Comparison of ENCODE assay signal across 8 cellular contexts in the genomic region with DNA sequence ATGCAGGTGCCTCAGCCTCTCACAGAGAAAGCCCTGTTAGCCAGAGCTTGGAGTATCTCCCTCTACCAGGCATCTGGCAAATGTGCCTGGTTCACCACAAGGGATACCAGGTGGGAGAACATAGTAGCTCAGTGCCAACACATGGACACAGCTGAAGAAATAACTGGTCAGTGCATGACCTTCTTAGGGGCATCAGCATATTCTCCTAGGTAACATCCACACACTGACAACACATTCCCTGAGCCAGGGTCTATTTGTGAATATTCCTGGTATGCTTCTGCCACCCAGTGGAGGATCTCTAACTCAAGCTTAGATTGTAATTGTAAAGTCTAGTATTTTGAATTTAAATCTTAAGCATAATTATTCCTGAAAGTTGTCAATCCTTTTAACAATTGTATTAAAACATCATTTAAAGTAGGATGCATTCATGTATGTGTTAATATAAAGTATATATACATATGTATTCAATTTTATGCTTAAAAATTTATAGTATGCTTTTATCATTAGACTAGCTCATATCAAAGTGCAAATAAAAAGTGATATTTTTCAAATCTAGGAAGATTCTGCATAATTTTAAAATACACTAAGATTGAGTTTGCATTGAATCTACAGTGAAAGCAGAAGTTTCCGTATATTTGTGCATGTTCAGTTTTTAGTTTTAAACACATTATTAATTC. TPM values are rescaled to one million over a fixed set of nuclear protein-coding genes. Genes with fewer than 3 reads are reported as not detected.
DNase-seq lines count a peak whose midpoint lies in the region; ATAC-seq and TF ChIP-seq lines count a peak whose summit lies in the region.

No MANE protein-coding gene starts in this region.

- H3K4me3 ChIP-seq in HAP-1 (no peak overlapping the region), ascending aorta (no peak overlapping the region), suprapubic skin (no peak overlapping the region)

- TF ChIP-seq CTCF in CD14-positive monocyte (IDR thresholded peaks at IDR 0.05): peak; percentile 57
- TF ChIP-seq CTCF in ascending aorta (IDR thresholded peaks at IDR 0.05): peak; percentile 58 to 74 (median 62)
- peak; percentile 38 to 46 for TF ChIP-seq CTCF in suprapubic skin (IDR thresholded peaks at IDR 0.05)

- DNase-seq in CD14-positive monocyte (ENCODE audit: low spot score) (no peak), HAP-1 (ENCODE audit: low spot score in 2 of 2) (peak; percentile 47 to 58), NCI-H345 (lab: John Stamatoyannopoulos, UW) (peak; percentile 48), ascending aorta (ENCODE audit: low spot score in 2 of 2) (no peak), iPS DF 19.7 (ENCODE audit: low read depth, low spot score) (peak; percentile 50), suprapubic skin (ENCODE audit: low spot score in 2 of 2) (no peak)
- DNase-seq in activated effector memory CD4-positive, alpha-beta T cell treated with Interleukin-2 at 50 U/mL for 16 hours: no peak

- no peak for TF ChIP-seq POLR2A in suprapubic skin (IDR thresholded peaks at IDR 0.05)

- no peak for ATAC-seq in activated T-helper 17 cell treated with anti-CD3 and anti-CD28 coated beads, Interleukin-2, amount 50 U/mL, for 72 hours (replicated peaks)

- no peaks in the 10 kb centered on the region for H3K36me3 Mint-ChIP-seq in CD14-positive monocyte
- no peaks in the 10 kb centered on the region for H3K36me3 Mint-ChIP-seq in activated T-helper 17 cell treated with anti-CD3 and anti-CD28 coated beads, Interleukin-2, amount 50 U/mL, for 72 hours (ENCODE audit: low read depth)

- H3K27ac ChIP-seq in ascending aorta (no peak overlapping the region), suprapubic skin (no peak overlapping the region)

- H3K4me3 Mint-ChIP-seq in CD14-positive monocyte: no peak overlapping the region
- H3K4me3 Mint-ChIP-seq in activated T-helper 17 cell treated with anti-CD3 and anti-CD28 coated beads, Interleukin-2, amount 50 U/mL, for 72 hours: no peak overlapping the region

- in situ Hi-C loops in HAP-1 (cut with MboI; ENCODE audit: low sequenced_read_pairs): loop anchor here (10.0 to 25.0 kb wide), 2 partner anchors 308 to 1005 kb away; no protein-coding TSS in a partner anchor

- H3K4me1 Mint-ChIP-seq in CD14-positive monocyte: peaks cover 5% of the 10 kb centered on the region
- H3K4me1 Mint-ChIP-seq in activated T-helper 17 cell treated with anti-CD3 and anti-CD28 coated beads, Interleukin-2, amount 50 U/mL, for 72 hours: no peaks in the 10 kb centered on the region

- TF ChIP-seq EP300 in suprapubic skin (IDR thresholded peaks at IDR 0.05): no peak

- peaks cover 0 to under 1% (median 0%) of the 10 kb centered on the region in 7 donors for H3K9me3 Mint-ChIP-seq in CD14-positive monocyte
- no peaks in the 10 kb centered on the region for H3K9me3 Mint-ChIP-seq in activated T-helper 17 cell treated with anti-CD3 and anti-CD28 coated beads, Interleukin-2, amount 50 U/mL, for 72 hours

- no peaks in the 10 kb centered on the region for H3K4me1 ChIP-seq in HAP-1
- H3K4me1 ChIP-seq in ascending aorta: peaks cover 0 to 6% of the 10 kb centered on the region in 2 donors
- no peaks in the 10 kb centered on the region for H3K4me1 ChIP-seq in suprapubic skin

- WGBS in suprapubic skin: 76% methylated on average over 1 of the region's 1 CpG

- intact Hi-C loops in CD14-positive monocyte (cut with micrococcal nuclease): loop anchor here in 1 of 2 donors (5.0 kb wide), 1 partner anchor 310 kb away; no protein-coding TSS in a partner anchor
- intact Hi-C loops in ascending aorta (cut with DNase I): loop anchor here (1.0 to 5.0 kb wide), 3 partner anchors 35 to 312 kb away; no protein-coding TSS in a partner anchor

- H3K9me3 ChIP-seq in HAP-1 (no peaks in the 10 kb centered on the region), ascending aorta (no peaks in the 10 kb centered on the region), suprapubic skin (no peaks in the 10 kb centered on the region)

- H3K36me3 ChIP-seq in HAP-1 (replicated peaks) (no peaks in the 10 kb centered on the region), ascending aorta (no peaks in the 10 kb centered on the region), suprapubic skin (no peaks in the 10 kb centered on the region)

- H3K27ac Mint-ChIP-seq in CD14-positive monocyte: no peak overlapping the region
- no peak overlapping the region for H3K27ac Mint-ChIP-seq in activated T-helper 17 cell treated with anti-CD3 and anti-CD28 coated beads, Interleukin-2, amount 50 U/mL, for 72 hours

- peaks cover 15% of the 10 kb centered on the region for H3K27me3 ChIP-seq in HAP-1 (ENCODE audit: low read depth)
- no peaks in the 10 kb centered on the region for H3K27me3 ChIP-seq in ascending aorta
- H3K27me3 ChIP-seq in suprapubic skin: no peaks in the 10 kb centered on the region

- peaks cover 2 to 4% (median 3%) of the 10 kb centered on the region in 3 donors for H3K27me3 Mint-ChIP-seq in CD14-positive monocyte (ENCODE audit: low read depth in 3 of 3)
- H3K27me3 Mint-ChIP-seq in activated T-helper 17 cell treated with anti-CD3 and anti-CD28 coated beads, Interleukin-2, amount 50 U/mL, for 72 hours: no peaks in the 10 kb centered on the region

RNA-seq across cellular contexts. Expression of a gene that starts 45.3 kb away (rescaled TPM):
- not detected for polyA plus RNA-seq in CD14-positive monocyte
- total RNA-seq in ascending aorta (24.5 TPM), suprapubic skin (10 to 100 TPM in 1 of 4 donors, 1 to 10 TPM in 3; 4.2 to 15.2 (median 4.9) TPM)
- not detected for total RNA-seq in activated T-helper 17 cell treated with anti-CD3 and anti-CD28 coated beads, Interleukin-2, amount 50 U/mL, for 72 hours

Comparison
In these comparisons a context has a peak if more than half of its experiments do, and no peak if none do; other contexts are left out.
1. DNase-seq: peak in HAP-1 (2 of 2), NCI-H345 (single experiment) and iPS DF 19.7 (single experiment); none in CD14-positive monocyte (single experiment), ascending aorta (0 of 2), suprapubic skin (0 of 2) and activated effector memory CD4-positive, alpha-beta T cell treated with Interleukin-2 at 50 U/mL for 16 hours (single experiment).
2. RNA of a gene that starts 45.3 kb away (total RNA-seq): 24.5 TPM in ascending aorta (single experiment) and 4.2 to 15.2 TPM in suprapubic skin; not detected in activated T-helper 17 cell treated with anti-CD3 and anti-CD28 coated beads, Interleukin-2, amount 50 U/mL, for 72 hours; every median in the first group is over 4 times any median in the second.
3. Peak in every context shown above with its lines, with median percentiles within 50 percentile points of each other: CTCF ChIP-seq.